Comparison of ENCODE assay signal across 2 cellular contexts in the genomic region with DNA sequence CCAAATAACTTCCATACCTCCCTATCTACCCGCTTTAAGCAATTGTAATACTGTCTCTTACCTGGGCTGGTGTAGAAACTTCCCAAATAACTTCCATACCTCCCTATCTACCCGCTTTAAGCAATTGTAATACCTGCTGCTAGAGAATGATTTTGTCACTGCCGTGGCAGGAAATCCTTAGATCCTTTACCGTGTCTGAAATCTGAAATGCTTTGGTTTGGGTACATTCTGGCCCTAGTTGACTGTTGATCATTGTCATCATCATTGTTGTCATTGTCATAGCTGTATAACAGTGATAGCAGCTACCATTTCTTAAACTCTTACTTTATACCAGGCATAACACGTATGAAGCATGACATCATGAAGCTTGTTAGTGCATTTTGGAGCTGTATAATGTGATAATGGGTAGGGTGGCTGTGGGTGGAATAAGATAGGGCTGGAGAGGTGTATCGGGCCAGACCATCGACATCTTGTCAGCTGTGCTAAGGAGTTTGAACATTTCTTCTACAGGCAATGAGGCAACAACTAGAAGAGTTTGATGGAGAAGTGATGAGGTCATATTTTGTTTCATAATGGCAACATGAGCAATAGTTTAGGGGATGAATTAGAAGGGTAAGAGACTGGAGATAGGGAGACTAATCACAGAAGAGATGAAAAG.
TF ChIP-seq lines count a peak whose summit lies in the region.

No MANE protein-coding gene starts in this region.

TF ChIP-seq in GM12891, 5 proteins besides CTCF, POLR2A, EP300 and RAD21:
- no peak for TF ChIP-seq POLR2AphosphoS5 (IDR thresholded peaks at IDR 0.05; ENCODE audit: low read depth, low read length)
- no peak for TF ChIP-seq PAX5 (IDR thresholded peaks at IDR 0.05; ENCODE audit: insufficient read depth, low read length, severe bottlenecking)
- no peak for TF ChIP-seq TAF1 (IDR thresholded peaks at IDR 0.05; ENCODE audit: low read depth, low read length)
- TF ChIP-seq POU2F2 (IDR thresholded peaks at IDR 0.05; ENCODE audit: low read depth, low read length) = no peak
- TF ChIP-seq SPI1 (IDR thresholded peaks at IDR 0.05; ENCODE audit: low read depth, low read length) = no peak
TF ChIP-seq in GM12891: peak in this region for 0.

TF ChIP-seq in K562, 482 proteins besides CTCF, POLR2A, EP300 and RAD21 (continues in another document):
- TF ChIP-seq, protein P1, sequence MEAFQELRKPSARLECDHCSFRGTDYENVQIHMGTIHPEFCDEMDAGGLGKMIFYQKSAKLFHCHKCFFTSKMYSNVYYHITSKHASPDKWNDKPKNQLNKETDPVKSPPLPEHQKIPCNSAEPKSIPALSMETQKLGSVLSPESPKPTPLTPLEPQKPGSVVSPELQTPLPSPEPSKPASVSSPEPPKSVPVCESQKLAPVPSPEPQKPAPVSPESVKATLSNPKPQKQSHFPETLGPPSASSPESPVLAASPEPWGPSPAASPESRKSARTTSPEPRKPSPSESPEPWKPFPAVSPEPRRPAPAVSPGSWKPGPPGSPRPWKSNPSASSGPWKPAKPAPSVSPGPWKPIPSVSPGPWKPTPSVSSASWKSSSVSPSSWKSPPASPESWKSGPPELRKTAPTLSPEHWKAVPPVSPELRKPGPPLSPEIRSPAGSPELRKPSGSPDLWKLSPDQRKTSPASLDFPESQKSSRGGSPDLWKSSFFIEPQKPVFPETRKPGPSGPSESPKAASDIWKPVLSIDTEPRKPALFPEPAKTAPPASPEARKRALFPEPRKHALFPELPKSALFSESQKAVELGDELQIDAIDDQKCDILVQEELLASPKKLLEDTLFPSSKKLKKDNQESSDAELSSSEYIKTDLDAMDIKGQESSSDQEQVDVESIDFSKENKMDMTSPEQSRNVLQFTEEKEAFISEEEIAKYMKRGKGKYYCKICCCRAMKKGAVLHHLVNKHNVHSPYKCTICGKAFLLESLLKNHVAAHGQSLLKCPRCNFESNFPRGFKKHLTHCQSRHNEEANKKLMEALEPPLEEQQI (IDR thresholded peaks at IDR 0.05) = no peak
- peak; percentile 88 for TF ChIP-seq CBFA2T3 (IDR thresholded peaks at IDR 0.05)
- no peak for TF ChIP-seq LCOR (CRISPR knock-in tag; IDR thresholded peaks at IDR 0.05)
- TF ChIP-seq, protein P2, sequence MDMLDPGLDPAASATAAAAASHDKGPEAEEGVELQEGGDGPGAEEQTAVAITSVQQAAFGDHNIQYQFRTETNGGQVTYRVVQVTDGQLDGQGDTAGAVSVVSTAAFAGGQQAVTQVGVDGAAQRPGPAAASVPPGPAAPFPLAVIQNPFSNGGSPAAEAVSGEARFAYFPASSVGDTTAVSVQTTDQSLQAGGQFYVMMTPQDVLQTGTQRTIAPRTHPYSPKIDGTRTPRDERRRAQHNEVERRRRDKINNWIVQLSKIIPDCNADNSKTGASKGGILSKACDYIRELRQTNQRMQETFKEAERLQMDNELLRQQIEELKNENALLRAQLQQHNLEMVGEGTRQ (CRISPR knock-in tag; IDR thresholded peaks at IDR 0.05) = no peak
- no peak for TF ChIP-seq ZNF12 (CRISPR knock-in tag; IDR thresholded peaks at IDR 0.05)
- peak in 1 of 2 experiments; percentile 25; a peak in 1 of 4 replicates for TF ChIP-seq FOXK2 (conservative IDR thresholded peaks at IDR 0.05 in 1 of 2, IDR thresholded peaks at IDR 0.05 in 1 of 2; ENCODE audit: low read depth in 2 of 2)
- TF ChIP-seq, protein P3, sequence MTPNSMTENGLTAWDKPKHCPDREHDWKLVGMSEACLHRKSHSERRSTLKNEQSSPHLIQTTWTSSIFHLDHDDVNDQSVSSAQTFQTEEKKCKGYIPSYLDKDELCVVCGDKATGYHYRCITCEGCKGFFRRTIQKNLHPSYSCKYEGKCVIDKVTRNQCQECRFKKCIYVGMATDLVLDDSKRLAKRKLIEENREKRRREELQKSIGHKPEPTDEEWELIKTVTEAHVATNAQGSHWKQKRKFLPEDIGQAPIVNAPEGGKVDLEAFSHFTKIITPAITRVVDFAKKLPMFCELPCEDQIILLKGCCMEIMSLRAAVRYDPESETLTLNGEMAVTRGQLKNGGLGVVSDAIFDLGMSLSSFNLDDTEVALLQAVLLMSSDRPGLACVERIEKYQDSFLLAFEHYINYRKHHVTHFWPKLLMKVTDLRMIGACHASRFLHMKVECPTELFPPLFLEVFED (CRISPR knock-in tag; conservative IDR thresholded peaks at IDR 0.05) = no peak
- TF ChIP-seq MEF2D (tag; conservative IDR thresholded peaks at IDR 0.05; ENCODE audit: low read depth) = no peak
- no peak for TF ChIP-seq U2AF2 (optimal IDR thresholded peaks at IDR 0.05; ENCODE audit: low read depth, low read length)
- TF ChIP-seq CC2D1A (IDR thresholded peaks at IDR 0.05) = peak; percentile 11; the same call in 1 of the 2 replicates
- no peak for TF ChIP-seq CHCHD3 (CRISPR knock-in tag; IDR thresholded peaks at IDR 0.05)
- TF ChIP-seq, protein P4, sequence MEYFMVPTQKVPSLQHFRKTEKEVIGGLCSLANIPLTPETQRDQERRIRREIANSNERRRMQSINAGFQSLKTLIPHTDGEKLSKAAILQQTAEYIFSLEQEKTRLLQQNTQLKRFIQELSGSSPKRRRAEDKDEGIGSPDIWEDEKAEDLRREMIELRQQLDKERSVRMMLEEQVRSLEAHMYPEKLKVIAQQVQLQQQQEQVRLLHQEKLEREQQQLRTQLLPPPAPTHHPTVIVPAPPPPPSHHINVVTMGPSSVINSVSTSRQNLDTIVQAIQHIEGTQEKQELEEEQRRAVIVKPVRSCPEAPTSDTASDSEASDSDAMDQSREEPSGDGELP (CRISPR knock-in tag; IDR thresholded peaks at IDR 0.05; ENCODE audit: borderline replicate concordance) = peak; percentile 39; the same call in 1 of the 2 replicates
- TF ChIP-seq BRD9 (IDR thresholded peaks at IDR 0.05; ENCODE audit: low read depth, partially characterized antibody) = no peak
- TF ChIP-seq, protein P5, sequence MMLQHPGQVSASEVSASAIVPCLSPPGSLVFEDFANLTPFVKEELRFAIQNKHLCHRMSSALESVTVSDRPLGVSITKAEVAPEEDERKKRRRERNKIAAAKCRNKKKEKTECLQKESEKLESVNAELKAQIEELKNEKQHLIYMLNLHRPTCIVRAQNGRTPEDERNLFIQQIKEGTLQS (IDR thresholded peaks at IDR 0.05) = peak; percentile 94
- TF ChIP-seq, protein P5 (CRISPR knock-in tag; conservative IDR thresholded peaks at IDR 0.05) = no peak
- no peak for TF ChIP-seq XRCC4 (IDR thresholded peaks at IDR 0.05; ENCODE audit: extremely low read depth, insufficient read depth, insufficient read length)
- peak; percentile 44; the same call in 1 of the 2 replicates for TF ChIP-seq MTA2 (IDR thresholded peaks at IDR 0.05; ENCODE audit: low read depth)
- TF ChIP-seq, protein P6, sequence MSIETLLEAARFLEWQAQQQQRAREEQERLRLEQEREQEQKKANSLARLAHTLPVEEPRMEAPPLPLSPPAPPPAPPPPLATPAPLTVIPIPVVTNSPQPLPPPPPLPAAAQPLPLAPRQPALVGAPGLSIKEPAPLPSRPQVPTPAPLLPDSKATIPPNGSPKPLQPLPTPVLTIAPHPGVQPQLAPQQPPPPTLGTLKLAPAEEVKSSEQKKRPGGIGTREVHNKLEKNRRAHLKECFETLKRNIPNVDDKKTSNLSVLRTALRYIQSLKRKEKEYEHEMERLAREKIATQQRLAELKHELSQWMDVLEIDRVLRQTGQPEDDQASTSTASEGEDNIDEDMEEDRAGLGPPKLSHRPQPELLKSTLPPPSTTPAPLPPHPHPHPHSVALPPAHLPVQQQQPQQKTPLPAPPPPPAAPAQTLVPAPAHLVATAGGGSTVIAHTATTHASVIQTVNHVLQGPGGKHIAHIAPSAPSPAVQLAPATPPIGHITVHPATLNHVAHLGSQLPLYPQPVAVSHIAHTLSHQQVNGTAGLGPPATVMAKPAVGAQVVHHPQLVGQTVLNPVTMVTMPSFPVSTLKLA (conservative IDR thresholded peaks at IDR 0.05) = no peak
- TF ChIP-seq, protein P7, sequence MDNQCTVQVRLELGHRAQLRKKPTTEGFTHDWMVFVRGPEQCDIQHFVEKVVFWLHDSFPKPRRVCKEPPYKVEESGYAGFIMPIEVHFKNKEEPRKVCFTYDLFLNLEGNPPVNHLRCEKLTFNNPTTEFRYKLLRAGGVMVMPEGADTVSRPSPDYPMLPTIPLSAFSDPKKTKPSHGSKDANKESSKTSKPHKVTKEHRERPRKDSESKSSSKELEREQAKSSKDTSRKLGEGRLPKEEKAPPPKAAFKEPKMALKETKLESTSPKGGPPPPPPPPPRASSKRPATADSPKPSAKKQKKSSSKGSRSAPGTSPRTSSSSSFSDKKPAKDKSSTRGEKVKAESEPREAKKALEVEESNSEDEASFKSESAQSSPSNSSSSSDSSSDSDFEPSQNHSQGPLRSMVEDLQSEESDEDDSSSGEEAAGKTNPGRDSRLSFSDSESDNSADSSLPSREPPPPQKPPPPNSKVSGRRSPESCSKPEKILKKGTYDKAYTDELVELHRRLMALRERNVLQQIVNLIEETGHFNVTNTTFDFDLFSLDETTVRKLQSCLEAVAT (IDR thresholded peaks at IDR 0.05) = no peak
- no peak for TF ChIP-seq ZNF75A (CRISPR knock-in tag; IDR thresholded peaks at IDR 0.05)
- TF ChIP-seq, protein P8, sequence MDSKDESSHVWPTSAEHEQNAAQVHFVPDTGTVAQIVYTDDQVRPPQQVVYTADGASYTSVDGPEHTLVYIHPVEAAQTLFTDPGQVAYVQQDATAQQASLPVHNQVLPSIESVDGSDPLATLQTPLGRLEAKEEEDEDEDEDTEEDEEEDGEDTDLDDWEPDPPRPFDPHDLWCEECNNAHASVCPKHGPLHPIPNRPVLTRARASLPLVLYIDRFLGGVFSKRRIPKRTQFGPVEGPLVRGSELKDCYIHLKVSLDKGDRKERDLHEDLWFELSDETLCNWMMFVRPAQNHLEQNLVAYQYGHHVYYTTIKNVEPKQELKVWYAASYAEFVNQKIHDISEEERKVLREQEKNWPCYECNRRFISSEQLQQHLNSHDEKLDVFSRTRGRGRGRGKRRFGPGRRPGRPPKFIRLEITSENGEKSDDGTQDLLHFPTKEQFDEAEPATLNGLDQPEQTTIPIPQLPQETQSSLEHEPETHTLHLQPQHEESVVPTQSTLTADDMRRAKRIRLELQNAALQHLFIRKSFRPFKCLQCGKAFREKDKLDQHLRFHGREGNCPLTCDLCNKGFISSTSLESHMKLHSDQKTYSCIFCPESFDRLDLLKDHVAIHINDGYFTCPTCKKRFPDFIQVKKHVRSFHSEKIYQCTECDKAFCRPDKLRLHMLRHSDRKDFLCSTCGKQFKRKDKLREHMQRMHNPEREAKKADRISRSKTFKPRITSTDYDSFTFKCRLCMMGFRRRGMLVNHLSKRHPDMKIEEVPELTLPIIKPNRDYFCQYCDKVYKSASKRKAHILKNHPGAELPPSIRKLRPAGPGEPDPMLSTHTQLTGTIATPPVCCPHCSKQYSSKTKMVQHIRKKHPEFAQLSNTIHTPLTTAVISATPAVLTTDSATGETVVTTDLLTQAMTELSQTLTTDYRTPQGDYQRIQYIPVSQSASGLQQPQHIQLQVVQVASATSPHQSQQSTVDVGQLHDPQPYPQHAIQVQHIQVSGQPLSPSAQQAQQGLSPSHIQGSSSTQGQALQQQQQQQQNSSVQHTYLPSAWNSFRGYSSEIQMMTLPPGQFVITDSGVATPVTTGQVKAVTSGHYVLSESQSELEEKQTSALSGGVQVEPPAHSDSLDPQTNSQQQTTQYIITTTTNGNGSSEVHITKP (IDR thresholded peaks at IDR 0.05; ENCODE audit: partially characterized antibody) = peak; percentile 42
- no peak; the same call in 1 of the 2 replicates for TF ChIP-seq EGR1 (conservative IDR thresholded peaks at IDR 0.05)
- no peak for TF ChIP-seq BDP1 (IDR thresholded peaks at IDR 0.05; ENCODE audit: insufficient read depth, insufficient read length)
- TF ChIP-seq CCNT2 (IDR thresholded peaks at IDR 0.05; ENCODE audit: borderline replicate concordance, extremely low read depth, insufficient read length, low read depth, low read length) = peak; percentile 21
- no peak for TF ChIP-seq KAT8 (IDR thresholded peaks at IDR 0.05; ENCODE audit: low read depth)
- TF ChIP-seq, protein P9, sequence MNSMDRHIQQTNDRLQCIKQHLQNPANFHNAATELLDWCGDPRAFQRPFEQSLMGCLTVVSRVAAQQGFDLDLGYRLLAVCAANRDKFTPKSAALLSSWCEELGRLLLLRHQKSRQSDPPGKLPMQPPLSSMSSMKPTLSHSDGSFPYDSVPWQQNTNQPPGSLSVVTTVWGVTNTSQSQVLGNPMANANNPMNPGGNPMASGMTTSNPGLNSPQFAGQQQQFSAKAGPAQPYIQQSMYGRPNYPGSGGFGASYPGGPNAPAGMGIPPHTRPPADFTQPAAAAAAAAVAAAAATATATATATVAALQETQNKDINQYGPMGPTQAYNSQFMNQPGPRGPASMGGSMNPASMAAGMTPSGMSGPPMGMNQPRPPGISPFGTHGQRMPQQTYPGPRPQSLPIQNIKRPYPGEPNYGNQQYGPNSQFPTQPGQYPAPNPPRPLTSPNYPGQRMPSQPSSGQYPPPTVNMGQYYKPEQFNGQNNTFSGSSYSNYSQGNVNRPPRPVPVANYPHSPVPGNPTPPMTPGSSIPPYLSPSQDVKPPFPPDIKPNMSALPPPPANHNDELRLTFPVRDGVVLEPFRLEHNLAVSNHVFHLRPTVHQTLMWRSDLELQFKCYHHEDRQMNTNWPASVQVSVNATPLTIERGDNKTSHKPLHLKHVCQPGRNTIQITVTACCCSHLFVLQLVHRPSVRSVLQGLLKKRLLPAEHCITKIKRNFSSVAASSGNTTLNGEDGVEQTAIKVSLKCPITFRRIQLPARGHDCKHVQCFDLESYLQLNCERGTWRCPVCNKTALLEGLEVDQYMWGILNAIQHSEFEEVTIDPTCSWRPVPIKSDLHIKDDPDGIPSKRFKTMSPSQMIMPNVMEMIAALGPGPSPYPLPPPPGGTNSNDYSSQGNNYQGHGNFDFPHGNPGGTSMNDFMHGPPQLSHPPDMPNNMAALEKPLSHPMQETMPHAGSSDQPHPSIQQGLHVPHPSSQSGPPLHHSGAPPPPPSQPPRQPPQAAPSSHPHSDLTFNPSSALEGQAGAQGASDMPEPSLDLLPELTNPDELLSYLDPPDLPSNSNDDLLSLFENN (IDR thresholded peaks at IDR 0.05; ENCODE audit: low read depth in 2 of 2, low read length in 2 of 2) = no peak
- TF ChIP-seq ZNF197 (CRISPR knock-in tag; IDR thresholded peaks at IDR 0.05; ENCODE audit: low read depth) = no peak
- no peak for TF ChIP-seq ETV6 (IDR thresholded peaks at IDR 0.05; ENCODE audit: borderline replicate concordance in 1 of 2, low read depth in 2 of 2, low read length in 1 of 2)
- no peak for TF ChIP-seq ETV6 (CRISPR knock-in tag; IDR thresholded peaks at IDR 0.05; ENCODE audit: borderline replicate concordance)
- TF ChIP-seq PRPF4 (IDR thresholded peaks at IDR 0.05; ENCODE audit: insufficient read depth, low read depth, low read length, poor library complexity, severe bottlenecking) = no peak
- TF ChIP-seq JUND (IDR thresholded peaks at IDR 0.05; ENCODE audit: borderline replicate concordance, low read depth, low read length) = peak; percentile 53; the same call in 1 of the 2 replicates
- peak; percentile 68; the same call in 2 of the 3 replicates for TF ChIP-seq JUND (tag; IDR thresholded peaks at IDR 0.05; ENCODE audit: borderline replicate concordance, low read depth, low read length)
- no peak for TF ChIP-seq NFE2L1 (tag; IDR thresholded peaks at IDR 0.05; ENCODE audit: borderline replicate concordance, low read depth)
